In genomic region chr5:141691867-141692532, GRCh38 we compare ENCODE assay signal across 8 cellular contexts. TPM values are rescaled to one million over a fixed set of nuclear protein-coding genes. Genes with fewer than 3 reads are reported as not detected.
DNase-seq lines count a peak whose midpoint lies in the region; ATAC-seq and TF ChIP-seq lines count a peak whose summit lies in the region.

No MANE protein-coding gene starts in this region.

- H3K27me3 ChIP-seq in foreskin keratinocyte, result peaks cover 22% of the 10 kb centered on the region
- peaks cover 20% of the 10 kb centered on the region for H3K27me3 ChIP-seq in neuron (ENCODE audit: insufficient read depth, low read length)

- H3K9me3 Mint-ChIP-seq in stimulated activated naive CD8-positive, alpha-beta T cell treated with anti-CD3 and anti-CD28 coated beads, Interleukin-15, amount 100 ng/mL, for 72 hours, result no peaks in the 10 kb centered on the region

- H2AFZ ChIP-seq in neuron (ENCODE audit: low read depth, low read length), result no peak overlapping the region

- no peaks in the 10 kb centered on the region for H3K36me3 ChIP-seq in neuron (ENCODE audit: insufficient read depth, low read length)

- peak overlapping the region; percentile 16 to 71 for H3K27ac Mint-ChIP-seq in stimulated activated naive CD8-positive, alpha-beta T cell treated with anti-CD3 and anti-CD28 coated beads, Interleukin-15, amount 100 ng/mL, for 72 hours

- DNase-seq in DMS79 (lab: John Stamatoyannopoulos, UW), result peak; percentile 3
- DNase-seq in Jurkat, Clone E6-1 (ENCODE audit: low read depth, low spot score), result peak; percentile 52
- DNase-seq in SHP77 treated with DMSO at 0.1 percent for 48 hours (lab: John Stamatoyannopoulos, UW), result peak; percentile 53
- DNase-seq in activated gamma-delta T cell treated with Interleukin-2 at 50 U/mL for 16 hours, result peak; percentile 87
- peak in 1 of 2 donors; percentile 54 for DNase-seq in foreskin keratinocyte
- DNase-seq in stimulated activated naive CD8-positive, alpha-beta T cell treated with anti-CD3 and anti-CD28 coated beads, Interleukin-15, amount 100 ng/mL, for 72 hours, result peak; percentile 88 to 89

- H3K4me1 ChIP-seq in foreskin keratinocyte (peaks cover 9% of the 10 kb centered on the region), neuron (ENCODE audit: insufficient read depth, low read length) (peaks cover 14% of the 10 kb centered on the region)

- peaks cover 32% of the 10 kb centered on the region for H3K4me1 Mint-ChIP-seq in stimulated activated naive CD8-positive, alpha-beta T cell treated with anti-CD3 and anti-CD28 coated beads, Interleukin-15, amount 100 ng/mL, for 72 hours

- peaks cover 36% of the 10 kb centered on the region for H3K27me3 Mint-ChIP-seq in stimulated activated naive CD8-positive, alpha-beta T cell treated with anti-CD3 and anti-CD28 coated beads, Interleukin-15, amount 100 ng/mL, for 72 hours

- no peaks in the 10 kb centered on the region for H3K9me3 ChIP-seq in neuron (ENCODE audit: low read length)

- no peak overlapping the region for H3K27ac ChIP-seq in foreskin keratinocyte

- peak; percentile 84 for ATAC-seq in GM21529 (IDR thresholded peaks at IDR 0.05; ENCODE audit: unreplicated experiment)
- ATAC-seq in foreskin keratinocyte, result peak; percentile 74
- peak; percentile 83 for ATAC-seq in stimulated activated naive CD8-positive, alpha-beta T cell treated with anti-CD3 and anti-CD28 coated beads, Interleukin-15, amount 100 ng/mL, for 72 hours

- peak overlapping the region; percentile 78 to 84 for H3K4me3 Mint-ChIP-seq in stimulated activated naive CD8-positive, alpha-beta T cell treated with anti-CD3 and anti-CD28 coated beads, Interleukin-15, amount 100 ng/mL, for 72 hours

- peak; percentile 99 for TF ChIP-seq CTCF in foreskin keratinocyte (conservative IDR thresholded peaks at IDR 0.05)

- peak overlapping the region; percentile 46 for H3K4me3 ChIP-seq in Jurkat, Clone E6-1 (ENCODE audit: low read length)
- peak overlapping the region; percentile 36 for H3K4me3 ChIP-seq in neuron (ENCODE audit: low read length)

RNA-seq across cellular contexts. Expression of gene ARAP3, which starts 10.0 kb away (rescaled TPM):
- not detected for polyA plus RNA-seq in Jurkat, Clone E6-1 (2012; ENCODE audit: insufficient read depth, insufficient read length)
- total RNA-seq in foreskin keratinocyte, result 4.8 and 7.0 TPM in 2 replicates
- 3.7 and 5.0 TPM in 2 replicates for polyA plus RNA-seq in foreskin keratinocyte

RNA-seq across cellular contexts. Expression of gene FCHSD1, which starts 40.8 kb away (rescaled TPM):
- 0.90 TPM for polyA plus RNA-seq in Jurkat, Clone E6-1 (2012; ENCODE audit: insufficient read depth, insufficient read length)
- 13.5 and 14.6 TPM in 2 replicates for total RNA-seq in foreskin keratinocyte
- 9.8 and 11.3 TPM in 2 replicates for polyA plus RNA-seq in foreskin keratinocyte

RNA-seq across cellular contexts. Expression of gene RELL2, which starts 55.2 kb away (rescaled TPM):
- 52.0 TPM for polyA plus RNA-seq in Jurkat, Clone E6-1 (2012; ENCODE audit: insufficient read depth, insufficient read length)
- total RNA-seq in foreskin keratinocyte, result 16.3 and 20.3 TPM in 2 replicates
- 16.7 and 21.5 TPM in 2 replicates for polyA plus RNA-seq in foreskin keratinocyte

RNA-seq across cellular contexts. Expression of gene HDAC3, which starts 55.4 kb away (rescaled TPM):
- 140 TPM for polyA plus RNA-seq in Jurkat, Clone E6-1 (2012; ENCODE audit: insufficient read depth, insufficient read length)
- total RNA-seq in foreskin keratinocyte, result 64.1 and 67.5 TPM in 2 replicates
- 65.9 and 71.7 TPM in 2 replicates for polyA plus RNA-seq in foreskin keratinocyte
